In the genomic region with DNA sequence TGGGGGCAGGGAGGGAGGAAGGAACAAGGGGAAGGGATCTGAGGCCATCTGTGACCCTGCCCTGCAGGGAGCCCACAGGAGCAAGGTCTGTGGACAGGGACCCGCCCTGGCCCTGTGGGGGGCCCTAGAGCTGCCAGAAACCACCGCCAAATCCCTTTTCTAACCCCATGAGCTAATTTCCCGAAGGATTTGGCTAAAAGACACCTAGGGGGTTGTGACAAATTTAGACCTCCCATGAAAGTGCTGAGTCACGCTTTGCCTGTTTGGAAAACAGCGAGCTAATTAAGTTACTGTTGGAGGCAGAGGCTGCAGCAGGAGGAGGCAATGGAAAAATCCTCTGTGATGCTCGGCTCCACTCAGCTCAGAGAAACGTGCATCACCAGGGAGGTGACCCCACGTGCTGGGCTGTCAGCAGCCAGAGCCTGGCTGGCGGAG, we compare ENCODE assay signal across 11 cellular contexts. TPM values are rescaled to one million over a fixed set of nuclear protein-coding genes. Genes with fewer than 3 reads are reported as not detected.
DNase-seq lines count a peak whose midpoint lies in the region; ATAC-seq and TF ChIP-seq lines count a peak whose summit lies in the region.
"Had no signal": no experiment of that assay in that cellular context is flagged by ENCODE, and none has a peak within 500 bp of the region (broad histone marks: within the 10 kb centered on the region; RNA-seq: fewer than 3 reads in every experiment).

No MANE protein-coding gene starts in this region.

- H3K4me1 Mint-ChIP-seq in T-helper 2 cell treated with Interferon-gamma antibody and Interleukin-4, amounts not matched to agents 5 μg/mL and 100 μg/mL, for 36 hours (ENCODE audit: low read depth) = no peaks in the 10 kb centered on the region
- H3K4me1 Mint-ChIP-seq: T-helper 17 cell had no signal

- no peak overlapping the region for H2BK15ac ChIP-seq in neuronal stem cell (ENCODE audit: low read length)

- no peaks in the 10 kb centered on the region for H3K9me3 Mint-ChIP-seq in T-helper 2 cell treated with Interferon-gamma antibody and Interleukin-4, amounts not matched to agents 5 μg/mL and 100 μg/mL, for 36 hours

- no peak overlapping the region for H3K4ac ChIP-seq in neuronal stem cell (ENCODE audit: low read length)

- DNase-seq in GM03348 (ENCODE audit: low spot score) = peak; percentile 22
- DNase-seq in NCI-H446 treated with DMSO at 0.1 percent for 48 hours (lab: John Stamatoyannopoulos, UW) = peak; percentile 81
- DNase-seq in neuronal stem cell (ENCODE audit: low spot score) = peak; percentile 78
- DNase-seq in omental fat pad (ENCODE audit: low spot score) = no peak
- no peak for DNase-seq in GM10266 (ENCODE audit: extremely low spot score)
- no peak for DNase-seq in T-helper 2 cell treated with Interferon-gamma antibody and Interleukin-4, amounts not matched to agents 5 μg/mL and 100 μg/mL, for 36 hours (ENCODE audit: low spot score)
- DNase-seq: Calu3, NCI-H526 treated with DMSO at 0.1 percent for 48 hours, T-helper 17 cell had no signal

- 5 to 6% methylated on average over 9 of the region's 9 CpGs for WGBS in ectodermal cell, 2 experiments
- WGBS in neuronal stem cell (ENCODE audit: extremely low coverage in 2 of 2, insufficient read length in 2 of 2, insufficient replicate concordance in 1 of 2), 2 donors = no CpG with 5 or more reads among the region's 9 CpGs

- peaks cover 23% of the 10 kb centered on the region for H3K27me3 ChIP-seq in ectodermal cell (ENCODE audit: control insufficient read depth, insufficient read depth, low read length, poor library complexity, severe bottlenecking)
- H3K27me3 ChIP-seq in neuronal stem cell (ENCODE audit: control insufficient read depth in 3 of 3, insufficient read depth in 3 of 3, low read depth in 1 of 3, low read length in 3 of 3) = no peaks in the 10 kb centered on the region

- H3K4me3 Mint-ChIP-seq in T-helper 2 cell treated with Interferon-gamma antibody and Interleukin-4, amounts not matched to agents 5 μg/mL and 100 μg/mL, for 36 hours = no peak overlapping the region
- H3K4me3 Mint-ChIP-seq: T-helper 17 cell had no signal

- no peak overlapping the region for H3K14ac ChIP-seq in neuronal stem cell (ENCODE audit: low read length)

- peak overlapping the region; percentile 8 for H3K18ac ChIP-seq in neuronal stem cell (ENCODE audit: low read length)

- H4K91ac ChIP-seq in neuronal stem cell (ENCODE audit: low read depth, low read length, poor library complexity) = no peak overlapping the region

- H3K79me1 ChIP-seq in neuronal stem cell (ENCODE audit: low read depth, low read length) = peaks cover 2% of the 10 kb centered on the region

- H3K23ac ChIP-seq in neuronal stem cell (ENCODE audit: low read depth, low read length, poor library complexity) = no peak overlapping the region

- H3K9ac ChIP-seq in neuronal stem cell (ENCODE audit: low read depth, low read length, poor library complexity) = no peak overlapping the region

- H3K27ac Mint-ChIP-seq in T-helper 2 cell treated with Interferon-gamma antibody and Interleukin-4, amounts not matched to agents 5 μg/mL and 100 μg/mL, for 36 hours = no peak overlapping the region
- H3K27ac Mint-ChIP-seq: T-helper 17 cell had no signal

- H3K4me3 ChIP-seq in ectodermal cell (ENCODE audit: insufficient read depth, low read depth, low read length) = no peak overlapping the region
- no peak overlapping the region for H3K4me3 ChIP-seq in neuronal stem cell (ENCODE audit: low read length in 2 of 2)

- ATAC-seq in omental fat pad (ENCODE audit: low FRiP score) = no peak
- no peak for ATAC-seq in GM21367 (IDR thresholded peaks at IDR 0.05; ENCODE audit: unreplicated experiment)
- ATAC-seq: T-helper 17 cell had no signal

- H3K27me3 Mint-ChIP-seq in T-helper 2 cell treated with Interferon-gamma antibody and Interleukin-4, amounts not matched to agents 5 μg/mL and 100 μg/mL, for 36 hours (ENCODE audit: low read depth) = no peaks in the 10 kb centered on the region

- peaks cover 2% of the 10 kb centered on the region for H3K9me3 ChIP-seq in ectodermal cell (ENCODE audit: control insufficient read depth, low read length)
- peaks cover 0 to 20% of the 10 kb centered on the region in 2 donors for H3K9me3 ChIP-seq in neuronal stem cell (replicated peaks in 1 of 2; ENCODE audit: control insufficient read depth in 2 of 2, insufficient read depth in 1 of 2, low read depth in 1 of 2, low read length in 2 of 2)

- H3K4me1 ChIP-seq in ectodermal cell (ENCODE audit: control insufficient read depth, insufficient read depth, low read length) = peaks cover 13% of the 10 kb centered on the region
- peaks cover 10 to 21% of the 10 kb centered on the region in 2 donors for H3K4me1 ChIP-seq in neuronal stem cell (ENCODE audit: control insufficient read depth in 2 of 2, insufficient read depth in 1 of 2, low read depth in 1 of 2, low read length in 2 of 2)

- no peak overlapping the region for H2BK12ac ChIP-seq in neuronal stem cell (ENCODE audit: low read length)

- TF ChIP-seq CTCF in omental fat pad (IDR thresholded peaks at IDR 0.05) = no peak
- no peak for TF ChIP-seq CTCF in GM10266 (IDR thresholded peaks at IDR 0.05; ENCODE audit: control insufficient read depth, insufficient read depth, low read depth, missing control alignments)

- H4K8ac ChIP-seq in neuronal stem cell (ENCODE audit: low read depth, low read length) = no peak overlapping the region

- no peak overlapping the region for H2BK120ac ChIP-seq in neuronal stem cell (ENCODE audit: low read depth, low read length)

- H3K4me2 ChIP-seq in neuronal stem cell (ENCODE audit: insufficient read depth, low read length, poor library complexity, severe bottlenecking) = peak overlapping the region; percentile 37

- no peak overlapping the region for H2AFZ ChIP-seq in neuronal stem cell (ENCODE audit: low read length)

- no peak overlapping the region for H2BK5ac ChIP-seq in neuronal stem cell (ENCODE audit: low read length)

- H3K36me3 ChIP-seq in ectodermal cell (ENCODE audit: control insufficient read depth, insufficient read depth, low read length) (no peaks in the 10 kb centered on the region), neuronal stem cell (replicated peaks in 1 of 2; ENCODE audit: control insufficient read depth in 2 of 2, insufficient read depth in 2 of 2, low read length in 2 of 2) (no peaks in the 10 kb centered on the region)

- peak overlapping the region; percentile 63 for H3K27ac ChIP-seq in ectodermal cell (ENCODE audit: insufficient read depth, low read depth, low read length, poor library complexity, severe bottlenecking)
- peak overlapping the region; percentile 49 for H3K27ac ChIP-seq in neuronal stem cell (replicated peaks; ENCODE audit: low read length)

- H3K36me3 Mint-ChIP-seq in T-helper 2 cell treated with Interferon-gamma antibody and Interleukin-4, amounts not matched to agents 5 μg/mL and 100 μg/mL, for 36 hours (ENCODE audit: low read depth) = no peaks in the 10 kb centered on the region

- no peak overlapping the region for H2AK5ac ChIP-seq in neuronal stem cell (ENCODE audit: low read depth, low read length)

RNA-seq across cellular contexts. Expression of gene OLFM1, which starts 49.9 kb away (rescaled TPM):
- polyA plus RNA-seq in ectodermal cell (2013, experiment 1 of 4) = 26.5 TPM
- 25.6 TPM for polyA plus RNA-seq in ectodermal cell (2013, experiment 2 of 4)
- polyA plus RNA-seq in ectodermal cell (2013, experiment 3 of 4) = 23.2 TPM
- polyA plus RNA-seq in ectodermal cell (2013, experiment 4 of 4) = 27.2 TPM
- 5.8 TPM for polyA plus RNA-seq in neuronal stem cell (2013, experiment 1 of 2)
- polyA plus RNA-seq in neuronal stem cell (2013, experiment 2 of 2) = 5.8 TPM
- total RNA-seq in omental fat pad = 10 to 100 TPM; 12.1 to 31.4 (median 23.2) TPM
- total RNA-seq: T-helper 17 cell had no signal

Comparison
In these comparisons a context has a peak if more than half of its experiments do, and no peak if none do; other contexts are left out.
1. DNase-seq: peak in GM03348 (single experiment), NCI-H446 treated with DMSO at 0.1 percent for 48 hours (single experiment) and neuronal stem cell (single experiment); none in omental fat pad (single experiment), GM10266 (single experiment) and T-helper 2 cell treated with Interferon-gamma antibody and Interleukin-4, amounts not matched to agents 5 μg/mL and 100 μg/mL, for 36 hours (single experiment).